8 cellular contexts compared by ENCODE assay signal in the genomic region with DNA sequence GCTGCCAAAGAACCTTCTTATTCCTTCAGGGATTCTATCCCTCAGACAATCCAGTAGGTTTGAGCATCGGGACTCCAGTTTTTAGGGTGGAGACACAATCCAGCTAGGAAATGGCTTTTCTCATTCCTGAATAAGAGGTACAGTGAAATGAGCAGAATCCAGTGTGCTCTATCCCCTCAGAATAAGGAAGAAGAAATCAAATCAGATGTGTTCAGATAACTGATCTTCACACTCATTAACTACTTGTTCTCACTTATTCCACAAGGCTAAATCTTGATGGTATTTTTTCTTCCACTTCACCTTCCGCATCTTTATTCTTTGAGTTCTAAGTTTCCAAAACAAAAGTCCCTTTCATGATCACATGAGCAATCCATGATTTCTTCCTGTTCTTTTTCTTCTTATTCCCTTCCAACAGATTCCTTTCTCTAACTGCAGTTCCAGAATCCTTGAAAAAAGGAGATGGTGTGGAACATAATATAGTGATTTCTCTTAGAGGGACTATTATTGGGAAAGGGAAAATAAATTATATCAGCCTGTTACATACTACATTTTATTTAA. TPM values are rescaled to one million over a fixed set of nuclear protein-coding genes. Genes with fewer than 3 reads are reported as not detected.
DNase-seq lines count a peak whose midpoint lies in the region; ATAC-seq, FAIRE-seq and TF ChIP-seq lines count a peak whose summit lies in the region.

No MANE protein-coding gene starts in this region.

- intact Hi-C loops in CD4-positive, alpha-beta T cell (cut with DNase I, micrococcal nuclease) = no loop called here
- intact Hi-C loops in dorsolateral prefrontal cortex (cut with DNase I) = loop anchor here (1.0 to 2.0 kb wide), 3 partner anchors 10 to 74 kb away; a partner anchor contains a TSS

- CTCF ChIA-PET in CD4-positive, alpha-beta T cell (lab: Charles Lee) = no interaction called here
- CTCF ChIA-PET in GM10248 (lab: Yijun Ruan, JAX) = interaction anchor here (1.1 to 4.6 kb wide), 2 partner anchors 11 to 205 kb away, joined by 3 to 27 read pairs; no protein-coding TSS in a partner anchor

- H3K9me3 Mint-ChIP-seq in CD4-positive, alpha-beta T cell = no peaks in the 10 kb centered on the region

- peaks cover 17% of the 10 kb centered on the region for H3K36me3 ChIP-seq in neuron (ENCODE audit: insufficient read depth, low read length)
- H3K36me3 ChIP-seq in small intestine (ENCODE audit: control insufficient read depth in 2 of 2, insufficient read depth in 2 of 2, low read length in 2 of 2) = no peaks in the 10 kb centered on the region

- peak overlapping the region; percentile 81 for H3K27ac Mint-ChIP-seq in CD4-positive, alpha-beta T cell

- H3K27ac ChIP-seq in CD4-positive, alpha-beta T cell (ENCODE audit: low read depth, low read length) = no peak overlapping the region
- H3K27ac ChIP-seq in dorsolateral prefrontal cortex (peak overlapping the region; percentile 75 to 99 (median 98)), small intestine (ENCODE audit: low read depth in 1 of 2, low read length in 1 of 2) (peak overlapping the region in 1 of 2 donors; percentile 89)

- no peaks in the 10 kb centered on the region for H3K9me3 ChIP-seq in CD4-positive, alpha-beta T cell (ENCODE audit: control insufficient read depth, low read length)
- H3K9me3 ChIP-seq in neuron (ENCODE audit: low read length) = no peaks in the 10 kb centered on the region
- no peaks in the 10 kb centered on the region for H3K9me3 ChIP-seq in small intestine (ENCODE audit: control insufficient read depth, low read depth)

- H3K27me3 Mint-ChIP-seq in CD4-positive, alpha-beta T cell = peaks cover 25% of the 10 kb centered on the region

- no peak overlapping the region for H2AFZ ChIP-seq in neuron (ENCODE audit: low read depth, low read length)

- POLR2A ChIA-PET in CD4-positive, alpha-beta T cell (lab: Charles Lee) = interaction anchor here (0.5 kb wide), 1 partner anchor 332 kb away, joined by 3 read pairs; no protein-coding TSS in a partner anchor
- POLR2A ChIA-PET in GM10248 (lab: Yijun Ruan, JAX) = no interaction called here

- peaks cover 26% of the 10 kb centered on the region for H3K4me1 Mint-ChIP-seq in CD4-positive, alpha-beta T cell (ENCODE audit: low read depth)

- peaks cover 8% of the 10 kb centered on the region for H3K27me3 ChIP-seq in CD4-positive, alpha-beta T cell (ENCODE audit: control insufficient read depth, insufficient read depth, low read length)
- H3K27me3 ChIP-seq in dorsolateral prefrontal cortex (no peaks in the 10 kb centered on the region), neuron (ENCODE audit: insufficient read depth, low read length) (no peaks in the 10 kb centered on the region), small intestine (ENCODE audit: control insufficient read depth in 2 of 2, insufficient read depth in 2 of 2, low read length in 2 of 2) (no peaks in the 10 kb centered on the region)

- no peak for TF ChIP-seq CTCF in CD4-positive, alpha-beta T cell (IDR thresholded peaks at IDR 0.05)
- TF ChIP-seq CTCF in dorsolateral prefrontal cortex (IDR thresholded peaks at IDR 0.05 in 54 of 56, conservative IDR thresholded peaks at IDR 0.05 in 2 of 56; ENCODE audit: low read depth in 1 of 56, partially characterized antibody in 56 of 56) (no peak), GM10248 (IDR thresholded peaks at IDR 0.05; ENCODE audit: control extremely low read depth, extremely low read depth, low read depth, missing control alignments) (no peak)

- FAIRE-seq in small intestine (lab: Jason Lieb, UNC) = no peak

- DNase-seq in CD4-positive, alpha-beta T cell = no peak
- DNase-seq in NCI-H1105 (lab: John Stamatoyannopoulos, UW) (peak; percentile 16), dorsolateral prefrontal cortex (no peak), NCI-H2107 (lab: John Stamatoyannopoulos, UW) (no peak), GM10248 (ENCODE audit: extremely low spot score) (no peak), small intestine (no peak)

- no peak overlapping the region for H3K4me3 Mint-ChIP-seq in CD4-positive, alpha-beta T cell

- H3K36me3 Mint-ChIP-seq in CD4-positive, alpha-beta T cell (ENCODE audit: low read depth) = peaks cover 5% of the 10 kb centered on the region

- peaks cover 23% of the 10 kb centered on the region for H3K4me1 ChIP-seq in neuron (ENCODE audit: insufficient read depth, low read length)
- H3K4me1 ChIP-seq in small intestine (ENCODE audit: control insufficient read depth in 2 of 2, insufficient read depth in 1 of 2, low read depth in 1 of 2, low read length in 1 of 2) = no peaks in the 10 kb centered on the region

- 66 to 85% (median 78%) methylated on average over 2 of the region's 2 CpGs for WGBS in small intestine, 3 donors

- H3K4me3 ChIP-seq in dorsolateral prefrontal cortex = peak overlapping the region; percentile 61 to 97 (median 88)
- peak overlapping the region; percentile 75 for H3K4me3 ChIP-seq in neuron (ENCODE audit: low read length)
- H3K4me3 ChIP-seq in small intestine (ENCODE audit: low read depth in 1 of 2, low read length in 2 of 2) = no peak overlapping the region

- ATAC-seq in CD4-positive, alpha-beta T cell (ENCODE audit: poor library complexity) = no peak
- no peak for ATAC-seq in GM21381 (IDR thresholded peaks at IDR 0.05; ENCODE audit: unreplicated experiment)

RNA-seq across cellular contexts. Expression of a gene that starts 1.7 kb away (rescaled TPM):
- 1 to 10 TPM; 6.1 to 6.3 TPM for total RNA-seq in CD4-positive, alpha-beta T cell
- total RNA-seq in dorsolateral prefrontal cortex = 100 to 1,000 TPM; 201 to 462 (median 357) TPM
- 10 to 100 TPM in 1 of 3 donors, under 1 TPM in 1, not detected in 1; 0.54 to 12.9 TPM for polyA plus RNA-seq in small intestine

RNA-seq across cellular contexts. Expression of a gene that starts 4.0 kb away (rescaled TPM):
- 10 to 100 TPM; 71.0 to 77.0 TPM for total RNA-seq in CD4-positive, alpha-beta T cell
- total RNA-seq in dorsolateral prefrontal cortex = 100 to 1,000 TPM in 1 of 120 experiments, 10 to 100 TPM in 119; 52.2 to 105 (median 72.7) TPM
- polyA plus RNA-seq in small intestine = 10 to 100 TPM; 15.3 to 25.7 (median 18.4) TPM

RNA-seq across cellular contexts. Expression of a gene that starts 50.1 kb away (rescaled TPM):
- 10 to 100 TPM; 66.2 to 67.0 TPM for total RNA-seq in CD4-positive, alpha-beta T cell
- 10 to 100 TPM; 13.3 to 34.9 (median 21.2) TPM for total RNA-seq in dorsolateral prefrontal cortex
- 10 to 100 TPM in 1 of 3 donors, 1 to 10 TPM in 2; 9.7 to 13.4 (median 9.9) TPM for polyA plus RNA-seq in small intestine

Comparison
In these comparisons a context has a peak if more than half of its experiments do, and no peak if none do; other contexts are left out.
1. H3K4me3 ChIP-seq: peak in dorsolateral prefrontal cortex (59 of 59) and neuron (single experiment); none in small intestine (0 of 2).
2. RNA of a gene that starts 1.7 kb away (total RNA-seq): 201 to 462 TPM in dorsolateral prefrontal cortex; 6.1 to 6.3 TPM in CD4-positive, alpha-beta T cell; every median in the first group is over 10 times any median in the second.
3. intact Hi-C loops: an anchor here in dorsolateral prefrontal cortex (1.0 to 2.0 kb wide); none called in CD4-positive, alpha-beta T cell.